Comparison of ENCODE assay signal across 1 cellular context in the genomic region with DNA sequence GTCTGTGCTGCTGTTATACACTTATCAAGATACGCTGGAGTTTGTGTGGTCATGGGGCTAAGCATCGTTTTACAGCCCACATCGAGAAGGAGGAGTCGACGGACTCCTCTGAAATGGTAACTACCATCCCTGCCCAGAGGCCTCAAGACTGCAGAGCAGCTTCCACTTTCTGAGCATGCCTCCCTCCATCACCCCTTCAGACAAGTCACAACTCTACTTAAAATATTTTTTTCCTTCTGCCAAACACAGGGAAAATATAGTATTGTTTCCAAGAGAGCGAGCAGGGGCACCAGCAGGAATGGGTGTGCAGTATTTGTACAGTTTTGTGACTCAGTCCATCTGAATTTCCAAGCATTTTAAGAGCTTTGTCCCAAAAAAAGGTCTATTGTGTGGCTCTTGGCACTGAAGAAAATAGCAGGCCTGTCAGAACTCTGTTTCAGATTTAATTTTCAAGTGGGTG.
A peak's percentile ranks its signal among the peaks of the same experiment; 100 is the strongest.
TF ChIP-seq lines count a peak whose summit lies in the region.

No MANE protein-coding gene starts in this region.

TF ChIP-seq in SK-N-SH, 30 proteins besides CTCF, POLR2A, EP300 and RAD21 (continued from another document):
- TF ChIP-seq REST (IDR thresholded peaks at IDR 0.05; ENCODE audit: low read depth, low read length) (0 out of 2 replicates have a peak, but pooled peaks have one; percentile 5), MAX (IDR thresholded peaks at IDR 0.05; ENCODE audit: low read depth) (peak; percentile 72), TAF1 (IDR thresholded peaks at IDR 0.05; ENCODE audit: borderline replicate concordance, low read depth, low read length) (no peak), FOXM1 (IDR thresholded peaks at IDR 0.05; ENCODE audit: low read depth) (no peak), FOXJ3 (CRISPR knock-in tag; IDR thresholded peaks at IDR 0.05) (no peak), SIN3A (IDR thresholded peaks at IDR 0.05; ENCODE audit: borderline replicate concordance, low read depth, low read length) (no peak), NRF1 (IDR thresholded peaks at IDR 0.05; ENCODE audit: low read depth, low read length) (no peak)
- TF ChIP-seq, protein P1, sequence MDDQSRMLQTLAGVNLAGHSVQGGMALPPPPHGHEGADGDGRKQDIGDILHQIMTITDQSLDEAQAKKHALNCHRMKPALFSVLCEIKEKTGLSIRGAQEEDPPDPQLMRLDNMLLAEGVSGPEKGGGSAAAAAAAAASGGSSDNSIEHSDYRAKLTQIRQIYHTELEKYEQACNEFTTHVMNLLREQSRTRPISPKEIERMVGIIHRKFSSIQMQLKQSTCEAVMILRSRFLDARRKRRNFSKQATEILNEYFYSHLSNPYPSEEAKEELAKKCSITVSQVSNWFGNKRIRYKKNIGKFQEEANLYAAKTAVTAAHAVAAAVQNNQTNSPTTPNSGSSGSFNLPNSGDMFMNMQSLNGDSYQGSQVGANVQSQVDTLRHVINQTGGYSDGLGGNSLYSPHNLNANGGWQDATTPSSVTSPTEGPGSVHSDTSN (IDR thresholded peaks at IDR 0.05), result peak; percentile 78
- TF ChIP-seq, protein P2, sequence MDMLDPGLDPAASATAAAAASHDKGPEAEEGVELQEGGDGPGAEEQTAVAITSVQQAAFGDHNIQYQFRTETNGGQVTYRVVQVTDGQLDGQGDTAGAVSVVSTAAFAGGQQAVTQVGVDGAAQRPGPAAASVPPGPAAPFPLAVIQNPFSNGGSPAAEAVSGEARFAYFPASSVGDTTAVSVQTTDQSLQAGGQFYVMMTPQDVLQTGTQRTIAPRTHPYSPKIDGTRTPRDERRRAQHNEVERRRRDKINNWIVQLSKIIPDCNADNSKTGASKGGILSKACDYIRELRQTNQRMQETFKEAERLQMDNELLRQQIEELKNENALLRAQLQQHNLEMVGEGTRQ (IDR thresholded peaks at IDR 0.05; ENCODE audit: borderline replicate concordance, low read depth, low read length), result no peak
- TF ChIP-seq, protein P3, sequence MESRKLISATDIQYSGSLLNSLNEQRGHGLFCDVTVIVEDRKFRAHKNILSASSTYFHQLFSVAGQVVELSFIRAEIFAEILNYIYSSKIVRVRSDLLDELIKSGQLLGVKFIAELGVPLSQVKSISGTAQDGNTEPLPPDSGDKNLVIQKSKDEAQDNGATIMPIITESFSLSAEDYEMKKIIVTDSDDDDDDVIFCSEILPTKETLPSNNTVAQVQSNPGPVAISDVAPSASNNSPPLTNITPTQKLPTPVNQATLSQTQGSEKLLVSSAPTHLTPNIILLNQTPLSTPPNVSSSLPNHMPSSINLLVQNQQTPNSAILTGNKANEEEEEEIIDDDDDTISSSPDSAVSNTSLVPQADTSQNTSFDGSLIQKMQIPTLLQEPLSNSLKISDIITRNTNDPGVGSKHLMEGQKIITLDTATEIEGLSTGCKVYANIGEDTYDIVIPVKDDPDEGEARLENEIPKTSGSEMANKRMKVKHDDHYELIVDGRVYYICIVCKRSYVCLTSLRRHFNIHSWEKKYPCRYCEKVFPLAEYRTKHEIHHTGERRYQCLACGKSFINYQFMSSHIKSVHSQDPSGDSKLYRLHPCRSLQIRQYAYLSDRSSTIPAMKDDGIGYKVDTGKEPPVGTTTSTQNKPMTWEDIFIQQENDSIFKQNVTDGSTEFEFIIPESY (IDR thresholded peaks at IDR 0.05; ENCODE audit: borderline replicate concordance, low read depth), result no peak
TF ChIP-seq in SK-N-SH: peak in this region for 11.
